26 cellular contexts compared by ENCODE assay signal in the genomic region with DNA sequence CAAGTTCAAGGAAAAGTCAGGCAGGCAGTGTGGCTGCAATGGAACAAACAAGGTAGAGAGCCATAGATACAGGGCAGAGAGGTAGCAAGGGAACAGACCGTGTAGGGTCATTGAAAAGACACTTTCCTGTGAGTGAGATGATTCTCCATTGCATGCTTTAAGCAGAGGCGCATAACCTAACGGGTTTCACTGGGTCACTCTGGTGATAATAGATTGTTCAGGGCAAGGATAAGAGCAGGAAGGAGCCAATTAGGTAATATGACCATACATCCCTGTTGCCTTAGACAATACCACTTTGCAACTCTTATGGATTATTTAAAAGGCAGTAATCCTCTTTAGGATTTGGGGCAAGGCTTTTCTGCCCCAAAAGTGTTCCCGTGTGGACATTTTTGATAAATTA.
DNase-seq lines count a peak whose midpoint lies in the region; ATAC-seq, FAIRE-seq and TF ChIP-seq lines count a peak whose summit lies in the region.
"Had no signal": no experiment of that assay in that cellular context is flagged by ENCODE, and none has a peak within 500 bp of the region (broad histone marks: within the 10 kb centered on the region; RNA-seq: fewer than 3 reads in every experiment).

No MANE protein-coding gene starts in this region.

- CTCF ChIA-PET in H1 (lab: Charles Lee; ENCODE audit: partially characterized antibody) (interaction anchor here (1.6 kb wide), 1 partner anchor 321 kb away, joined by 5 read pairs; no protein-coding TSS in a partner anchor), RWPE1 (lab: Yijun Ruan, JAX) (interaction anchor here (0.6 kb wide), 1 partner anchor 319 kb away, joined by 3 read pairs; no protein-coding TSS in a partner anchor)

- no peaks in the 10 kb centered on the region for H3K79me1 ChIP-seq in H1 (ENCODE audit: low read depth, low read length)

- WGBS in H1 (ENCODE audit: extremely low coverage in 1 of 2, insufficient coverage in 1 of 2, insufficient read length in 1 of 2, insufficient replicate concordance in 2 of 2, low coverage in 1 of 2, low lambda C conversion rate in 2 of 2, missing lambda C conversion rate in 1 of 2), 2 experiments: 84% methylated on average over 4 of the region's 4 CpGs; no CpG with 5 or more reads in 1 of the 2 experiments
- WGBS in aorta, 2 donors: 72 to 78% methylated on average over 4 of the region's 4 CpGs

- no peaks in the 10 kb centered on the region for H3K36me3 ChIP-seq in DND-41 (ENCODE audit: insufficient read depth, low read length)
- no peaks in the 10 kb centered on the region for H3K36me3 ChIP-seq in H1 (ENCODE audit: control insufficient read depth in 2 of 4, insufficient read depth in 4 of 4, low read length in 3 of 4)
- no peaks in the 10 kb centered on the region for H3K36me3 ChIP-seq in aorta (ENCODE audit: control insufficient read depth in 1 of 2, insufficient read depth in 2 of 2, low read length in 1 of 2)

- POLR2A ChIA-PET in H1 (lab: Charles Lee; ENCODE audit: partially characterized antibody): no interaction called here
- POLR2A ChIA-PET in RWPE1 (lab: Yijun Ruan, JAX; ENCODE audit: low non-redundant PET): no interaction called here

- peak overlapping the region; percentile 26; the same call in 1 of the 2 replicates for H2BK20ac ChIP-seq in H1 (ENCODE audit: low read length)

- no peak overlapping the region for H3K23ac ChIP-seq in H1 (ENCODE audit: insufficient read length)

- no peak overlapping the region for H2BK15ac ChIP-seq in H1 (ENCODE audit: low read length)

- H2BK5ac ChIP-seq in H1 (ENCODE audit: low read depth, low read length): peak overlapping the region; percentile 38; the same call in 1 of the 2 replicates

- H3K4me1 ChIP-seq in DND-41 (ENCODE audit: insufficient read depth, low read length) (peaks cover 44% of the 10 kb centered on the region), H1 (replicated peaks in 1 of 4; ENCODE audit: control insufficient read depth in 3 of 4, insufficient read depth in 4 of 4, low read length in 3 of 4) (no peaks in the 10 kb centered on the region), aorta (ENCODE audit: control insufficient read depth in 1 of 2, insufficient read depth in 2 of 2, low read length in 2 of 2) (peaks cover 9 to 13% of the 10 kb centered on the region in 2 donors)

- TF ChIP-seq EP300 in H1 (IDR thresholded peaks at IDR 0.05; ENCODE audit: borderline replicate concordance in 1 of 2, low read depth in 2 of 2, low read length in 2 of 2): no peak

- H2AK5ac ChIP-seq in H1 (ENCODE audit: low read depth, low read length): no peak overlapping the region

- H3K56ac ChIP-seq in H1 (replicated peaks; ENCODE audit: insufficient read length, low read depth, low read length): no peak overlapping the region

- H3K27me3 ChIP-seq in DND-41 (ENCODE audit: insufficient read depth, low read length, poor library complexity): no peaks in the 10 kb centered on the region
- H3K27me3 ChIP-seq in H1 (replicated peaks in 1 of 4; ENCODE audit: control insufficient read depth in 3 of 4, extremely low read depth in 1 of 4, insufficient read depth in 3 of 4, low read length in 3 of 4): no peaks in the 10 kb centered on the region
- H3K27me3 ChIP-seq in aorta (ENCODE audit: control insufficient read depth in 1 of 2, insufficient read depth in 2 of 2, low read length in 1 of 2): no peaks in the 10 kb centered on the region

- H3K79me2 ChIP-seq in DND-41 (ENCODE audit: insufficient read depth, low read length) (no peaks in the 10 kb centered on the region), H1 (ENCODE audit: control insufficient read depth in 1 of 2, insufficient read depth in 2 of 2, low read length in 2 of 2) (no peaks in the 10 kb centered on the region)

- no peak overlapping the region for H2BK12ac ChIP-seq in H1 (ENCODE audit: low read depth, low read length)

- H2BK120ac ChIP-seq in H1 (replicated peaks; ENCODE audit: low read depth, low read length): no peak overlapping the region

- H4K20me1 ChIP-seq in DND-41 (ENCODE audit: insufficient read depth, low read length): no peaks in the 10 kb centered on the region
- no peaks in the 10 kb centered on the region for H4K20me1 ChIP-seq in H1 (replicated peaks in 1 of 2; ENCODE audit: control insufficient read depth in 1 of 2, insufficient read depth in 2 of 2, low read length in 2 of 2)

- no peak overlapping the region for H4K91ac ChIP-seq in H1 (replicated peaks; ENCODE audit: insufficient read length, low read length)

- no peak for TF ChIP-seq POLR2A in H1 (IDR thresholded peaks at IDR 0.05; ENCODE audit: control extremely low read depth in 1 of 2, low read depth in 2 of 2, low read length in 2 of 2)

- peak overlapping the region; percentile 94 for H3K27ac ChIP-seq in DND-41 (ENCODE audit: low read length)
- no peak overlapping the region for H3K27ac ChIP-seq in H1 (ENCODE audit: low read depth, low read length)
- H3K27ac ChIP-seq in aorta (ENCODE audit: low read depth in 1 of 2, low read length in 2 of 2): peak overlapping the region; percentile 98 to 99
- no peak overlapping the region for H3K27ac ChIP-seq in RWPE1
- H3K27ac ChIP-seq: A549, KMS-11 had no signal

- no peaks in the 10 kb centered on the region for H3K23me2 ChIP-seq in H1 (ENCODE audit: low read depth, low read length)

- DNase-seq in DND-41 (no peak), NCI-H82 (lab: John Stamatoyannopoulos, UW) (peak; percentile 74), H1 (ENCODE audit: low read depth in 1 of 2, low spot score in 2 of 2) (no peak), aorta (no peak), RWPE1 (ENCODE audit: low spot score) (no peak), NCI-H1930 (lab: John Stamatoyannopoulos, UW) (no peak)
- DNase-seq: AML-193; C1 segment of cervical spinal cord; CD4-positive, alpha-beta memory T cell; COR-L47; DMS79 treated with DMSO at 0.1 percent for 48 hours; MM.1S; NCI-H1694; NCI-H2081; NCI-H2171 treated with DMSO at 0.1 percent for 48 hours; NCI-H446; NCI-H524 treated with DMSO at 0.1 percent for 48 hours; RPMI8226; SHP77; T-cell had no signal

- no peak overlapping the region for H4K5ac ChIP-seq in H1 (ENCODE audit: insufficient read length, low read depth, low read length)

- H3K9ac ChIP-seq in DND-41 (ENCODE audit: low read depth, low read length) (no peak overlapping the region), H1 (replicated peaks in 1 of 4; ENCODE audit: extremely low read depth in 1 of 4, low read depth in 3 of 4, low read length in 3 of 4) (no peak overlapping the region)
- H3K9ac ChIP-seq: KMS-11 had no signal

- no peak overlapping the region; the same call in 1 of the 2 replicates for H3K18ac ChIP-seq in H1 (ENCODE audit: extremely low read depth, low read length)

- H3K9me3 ChIP-seq in DND-41 (ENCODE audit: insufficient read depth, low read length, severe bottlenecking) (no peaks in the 10 kb centered on the region), H1 (ENCODE audit: insufficient read depth in 2 of 2, low read depth in 1 of 2, low read length in 1 of 2) (no peaks in the 10 kb centered on the region), aorta (ENCODE audit: control insufficient read depth, low read length) (no peaks in the 10 kb centered on the region)
- H3K9me3 ChIP-seq: A549 had no signal

- TF ChIP-seq RAD21 in H1 (IDR thresholded peaks at IDR 0.05 in 1 of 2, conservative IDR thresholded peaks at IDR 0.05 in 1 of 2; ENCODE audit: low read depth in 2 of 2, low read length in 2 of 2): no peak

- no peak overlapping the region for H3K14ac ChIP-seq in H1 (ENCODE audit: insufficient read length)

- no peak for ATAC-seq in DND-41 (ENCODE audit: insufficient read depth, low read depth)
- no peak for ATAC-seq in aorta (ENCODE audit: low FRiP score)
- no peak for ATAC-seq in GM18861 (IDR thresholded peaks at IDR 0.05; ENCODE audit: unreplicated experiment)
- ATAC-seq: A549, T-cell had no signal

- no peak overlapping the region for H3K4ac ChIP-seq in H1 (replicated peaks; ENCODE audit: insufficient read length, low read depth, low read length)

- peak overlapping the region; percentile 20; the same call in 1 of the 2 replicates for H2AFZ ChIP-seq in DND-41 (ENCODE audit: low read depth, low read length)
- H2AFZ ChIP-seq in H1 (ENCODE audit: low read length): peak overlapping the region; percentile 83; the same call in 1 of the 2 replicates

- no peak overlapping the region for H3K4me3 ChIP-seq in DND-41 (ENCODE audit: low read depth in 1 of 2, low read length in 2 of 2)
- H3K4me3 ChIP-seq in H1 (ENCODE audit: extremely low read depth in 1 of 4, insufficient read depth in 2 of 4, low read depth in 3 of 4, low read length in 4 of 4): no peak overlapping the region
- H3K4me3 ChIP-seq in aorta (ENCODE audit: low read length in 2 of 2): no peak overlapping the region
- H3K4me3 ChIP-seq: A549 had no signal

- intact Hi-C loops in aorta (cut with DNase I): no loop called here

- H4K8ac ChIP-seq in H1 (ENCODE audit: extremely low read depth, insufficient read depth, low read length): no peak overlapping the region

- H3K4me2 ChIP-seq in DND-41 (ENCODE audit: insufficient read depth, low read length): no peak overlapping the region
- H3K4me2 ChIP-seq in H1 (ENCODE audit: insufficient read depth in 1 of 2, low read depth in 2 of 2, low read length in 2 of 2): no peak overlapping the region
- H3K4me2 ChIP-seq: A549, KMS-11 had no signal

- FAIRE-seq in H1 (lab: Jason Lieb, UNC): no peak
- FAIRE-seq: A549, GM12892, GM19239, H54 had no signal

- no peak for TF ChIP-seq CTCF in DND-41 (IDR thresholded peaks at IDR 0.05; ENCODE audit: borderline replicate concordance, extremely low read depth, low read length, poor library complexity, severe bottlenecking)
- no peak for TF ChIP-seq CTCF in H1 (IDR thresholded peaks at IDR 0.05; ENCODE audit: control extremely low read depth in 1 of 3, insufficient read depth in 1 of 3, low read depth in 1 of 3, low read length in 3 of 3)
- TF ChIP-seq CTCF in RWPE1 (conservative IDR thresholded peaks at IDR 0.05; ENCODE audit: low read depth): no peak

TF ChIP-seq in H1, 55 proteins besides CTCF, POLR2A, EP300 and RAD21:
- TF ChIP-seq NRF1 (IDR thresholded peaks at IDR 0.05; ENCODE audit: low read depth, low read length): no peak
- no peak for TF ChIP-seq CTBP2 (IDR thresholded peaks at IDR 0.05; ENCODE audit: borderline replicate concordance, insufficient read depth, insufficient read length, low read length)
- no peak for TF ChIP-seq SP2 (IDR thresholded peaks at IDR 0.05; ENCODE audit: low read length)
- TF ChIP-seq CBX8 (IDR thresholded peaks at IDR 0.05; ENCODE audit: borderline replicate concordance, low read depth, low read length): no peak
- TF ChIP-seq SAP30 (IDR thresholded peaks at IDR 0.05; ENCODE audit: insufficient read depth, insufficient replicate concordance, low read length): no peak
- no peak for TF ChIP-seq TEAD4 (IDR thresholded peaks at IDR 0.05; ENCODE audit: low read depth, low read length)
- no peak for TF ChIP-seq SP1 (IDR thresholded peaks at IDR 0.05; ENCODE audit: low read depth, low read length)

Comparison
In these comparisons a context has a peak if more than half of its experiments do, and no peak if none do; other contexts are left out.
1. H3K27ac ChIP-seq: peak in DND-41 (single experiment) and aorta (2 of 2); none in H1 (single experiment) and RWPE1 (single experiment).